ENCODE assay signal across 24 cellular contexts in genomic region chr2:223654384-223654915, GRCh38. TPM values are rescaled to one million over a fixed set of nuclear protein-coding genes. Genes with fewer than 3 reads are reported as not detected.
DNase-seq lines count a peak whose midpoint lies in the region; ATAC-seq and TF ChIP-seq lines count a peak whose summit lies in the region.
"Had no signal": no experiment of that assay in that cellular context is flagged by ENCODE, and none has a peak within 500 bp of the region (broad histone marks: within the 10 kb centered on the region; RNA-seq: fewer than 3 reads in every experiment).

No MANE protein-coding gene starts in this region.

- CTCF ChIA-PET in activated naive CD4-positive, alpha-beta T cell treated with anti-CD3 and anti-CD28 coated beads for 36 hours (lab: Charles Lee): interaction anchor here (0.6 kb wide), 1 partner anchor 117 kb away, joined by 3 read pairs; no protein-coding TSS in a partner anchor

- no peak for TF ChIP-seq CTCF in fibroblast of pulmonary artery (IDR thresholded peaks at IDR 0.05; ENCODE audit: low read length, missing control alignments)

- DNase-seq in GM03348 (ENCODE audit: low spot score) (peak; percentile 46), SW480 (ENCODE audit: low spot score) (peak; percentile 1), fibroblast of pulmonary artery (ENCODE audit: low read depth) (peak; percentile 76), stromal cell of bone marrow (ENCODE audit: low read depth) (peak; percentile 11)
- DNase-seq in activated CD8-positive, alpha-beta memory T cell treated with anti-CD3 and anti-CD28 coated beads for 24 hours: no peak
- no peak for DNase-seq in activated naive CD4-positive, alpha-beta T cell treated with anti-CD3 and anti-CD28 coated beads for 36 hours
- DNase-seq: activated CD8-positive, alpha-beta T cell treated with anti-CD3 and anti-CD28 coated beads for 36 hours; dermis blood vessel endothelial cell; heart left ventricle; NCI-H187 treated with DMSO at 0.1 percent for 48 hours; NCI-H2227 treated with DMSO at 0.1 percent for 48 hours; pancreas; stimulated activated CD4-positive, alpha-beta T cell treated with anti-CD3 and anti-CD28 coated beads, Interleukin-1b, Interleukin-23, amount 100 ng/mL, for 48 hours; stimulated activated CD8-positive, alpha-beta memory T cell treated with anti-CD3 and anti-CD28 coated beads, Interleukin-4, amount 100 ng/mL, for 48 hours; stimulated activated naive CD8-positive, alpha-beta T cell treated with anti-CD3 and anti-CD28 coated beads, Interleukin-15, amount 100 ng/mL, for 72 hours; T-helper 2 cell; thyroid gland had no signal

- no peaks in the 10 kb centered on the region for H3K36me3 Mint-ChIP-seq in activated naive CD4-positive, alpha-beta T cell treated with anti-CD3 and anti-CD28 coated beads for 36 hours (ENCODE audit: low read depth)
- H3K36me3 Mint-ChIP-seq: activated naive CD8-positive, alpha-beta T cell had no signal

- no peak for ATAC-seq in GM21390 (IDR thresholded peaks at IDR 0.05; ENCODE audit: unreplicated experiment)
- ATAC-seq: activated CD8-positive, alpha-beta T cell treated with anti-CD3 and anti-CD28 coated beads for 36 hours; heart left ventricle; pancreas; stimulated activated naive CD8-positive, alpha-beta T cell treated with anti-CD3 and anti-CD28 coated beads, Interleukin-15, amount 100 ng/mL, for 72 hours had no signal

- H3K27me3 Mint-ChIP-seq in activated naive CD4-positive, alpha-beta T cell treated with anti-CD3 and anti-CD28 coated beads for 36 hours (ENCODE audit: low read depth): peaks cover 15% of the 10 kb centered on the region

- no peaks in the 10 kb centered on the region for H3K4me1 Mint-ChIP-seq in activated naive CD4-positive, alpha-beta T cell treated with anti-CD3 and anti-CD28 coated beads for 36 hours (ENCODE audit: low read depth)
- H3K4me1 Mint-ChIP-seq: central memory CD8-positive, alpha-beta T cell; nephron; stimulated activated naive CD8-positive, alpha-beta T cell treated with anti-CD3 and anti-CD28 coated beads, Interleukin-15, amount 100 ng/mL, for 72 hours had no signal

- H3K4me3 ChIP-seq in fibroblast of pulmonary artery (replicated peaks; ENCODE audit: low read depth, low read length): no peak overlapping the region
- H3K4me3 ChIP-seq: ascending aorta, heart left ventricle, pancreas, smooth muscle cell, thyroid gland had no signal

- intact Hi-C loops in activated naive CD4-positive, alpha-beta T cell treated with anti-CD3 and anti-CD28 coated beads for 36 hours (cut with micrococcal nuclease): no loop called here

- no peaks in the 10 kb centered on the region for H3K9me3 Mint-ChIP-seq in activated naive CD4-positive, alpha-beta T cell treated with anti-CD3 and anti-CD28 coated beads for 36 hours
- H3K9me3 Mint-ChIP-seq: activated CD8-positive, alpha-beta T cell treated with anti-CD3 and anti-CD28 coated beads for 36 hours; central memory CD8-positive, alpha-beta T cell; stimulated activated naive CD8-positive, alpha-beta T cell treated with anti-CD3 and anti-CD28 coated beads, Interleukin-15, amount 100 ng/mL, for 72 hours had no signal

- H3K27ac Mint-ChIP-seq in activated naive CD4-positive, alpha-beta T cell treated with anti-CD3 and anti-CD28 coated beads for 36 hours: no peak overlapping the region
- H3K27ac Mint-ChIP-seq: activated CD8-positive, alpha-beta T cell treated with anti-CD3 and anti-CD28 coated beads for 36 hours; activated naive CD8-positive, alpha-beta T cell; nephron had no signal

- no peak overlapping the region for H3K4me3 Mint-ChIP-seq in activated naive CD4-positive, alpha-beta T cell treated with anti-CD3 and anti-CD28 coated beads for 36 hours
- H3K4me3 Mint-ChIP-seq: activated CD8-positive, alpha-beta T cell treated with anti-CD3 and anti-CD28 coated beads for 36 hours; activated naive CD8-positive, alpha-beta T cell; central memory CD8-positive, alpha-beta T cell; nephron; stimulated activated naive CD8-positive, alpha-beta T cell treated with anti-CD3 and anti-CD28 coated beads, Interleukin-15, amount 100 ng/mL, for 72 hours had no signal

RNA-seq across cellular contexts. Expression of gene SCG2, which starts 52.3 kb away (rescaled TPM):
- not detected for total RNA-seq in activated naive CD4-positive, alpha-beta T cell treated with anti-CD3 and anti-CD28 coated beads for 36 hours
- total RNA-seq: activated CD8-positive, alpha-beta T cell treated with anti-CD3 and anti-CD28 coated beads for 36 hours; lung microvascular endothelial cell had no signal

Comparison
In these comparisons a context has a peak if more than half of its experiments do, and no peak if none do; other contexts are left out.
1. DNase-seq: peak in GM03348 (single experiment), SW480 (single experiment), fibroblast of pulmonary artery (single experiment) and stromal cell of bone marrow (single experiment); none in activated CD8-positive, alpha-beta memory T cell treated with anti-CD3 and anti-CD28 coated beads for 24 hours (single experiment) and activated naive CD4-positive, alpha-beta T cell treated with anti-CD3 and anti-CD28 coated beads for 36 hours (single experiment).